Comparison of ENCODE assay signal across 9 cellular contexts in the genomic region with DNA sequence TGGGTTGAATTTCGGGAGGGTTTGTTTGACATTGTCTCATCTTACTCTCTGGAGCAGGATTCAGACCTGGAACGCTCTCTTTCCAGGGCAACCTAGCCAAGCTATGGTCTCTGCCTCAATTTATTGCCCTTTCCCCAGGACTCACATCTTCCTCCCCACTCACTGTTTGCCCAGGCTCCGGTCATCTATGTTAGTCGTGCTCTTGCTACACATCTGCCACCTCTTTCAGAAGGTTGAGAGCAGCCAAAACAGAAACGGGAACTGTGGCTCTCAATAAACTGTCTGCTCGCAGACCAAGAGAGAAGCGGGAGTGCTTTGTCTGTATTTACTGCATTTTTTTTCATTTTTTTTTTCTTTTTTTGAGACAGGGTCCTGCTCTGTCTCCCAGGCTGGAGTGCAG.
DNase-seq lines count a peak whose midpoint lies in the region; ATAC-seq and TF ChIP-seq lines count a peak whose summit lies in the region.
"Had no signal": no experiment of that assay in that cellular context is flagged by ENCODE, and none has a peak within 500 bp of the region (broad histone marks: within the 10 kb centered on the region; RNA-seq: fewer than 3 reads in every experiment).

No MANE protein-coding gene starts in this region.

- no peaks in the 10 kb centered on the region for H3K4me1 ChIP-seq in sigmoid colon
- H3K4me1 ChIP-seq: A549 had no signal

- peaks cover 9% of the 10 kb centered on the region for H3K9me3 Mint-ChIP-seq in activated CD4-positive, alpha-beta T cell treated with anti-CD3 and anti-CD28 coated beads for 36 hours (ENCODE audit: low read depth)
- H3K9me3 Mint-ChIP-seq in activated CD8-positive, alpha-beta T cell treated with anti-CD3 and anti-CD28 coated beads, Interleukin-2, amount 10 ng/mL, durations not matched to agents 7 days and 5 days (ENCODE audit: insufficient read depth) = no peaks in the 10 kb centered on the region
- H3K9me3 Mint-ChIP-seq in stimulated activated effector memory CD8-positive, alpha-beta T cell treated with anti-CD3 and anti-CD28 coated beads, Interleukin-12 subunit alpha, Interleukin-12 subunit beta, amount 100 ng/mL, for 72 hours = peaks cover 3% of the 10 kb centered on the region

- H3K4me3 ChIP-seq in sigmoid colon = no peak overlapping the region
- H3K4me3 ChIP-seq: A549 had no signal

- POLR2A ChIA-PET in activated CD4-positive, alpha-beta T cell treated with anti-CD3 and anti-CD28 coated beads for 36 hours (lab: Charles Lee) = interaction anchor here (0.6 to 1.0 kb wide), 4 partner anchors 10 to 1090 kb away, joined by 3 to 5 read pairs (median 4); no protein-coding TSS in a partner anchor
- POLR2A ChIA-PET in activated CD8-positive, alpha-beta T cell treated with anti-CD3 and anti-CD28 coated beads, Interleukin-2, amount 10 ng/mL, durations not matched to agents 7 days and 5 days (lab: Charles Lee) = interaction anchor here (1.3 kb wide), 1 partner anchor 14 kb away, joined by 5 read pairs; no protein-coding TSS in a partner anchor

- intact Hi-C loops in activated CD4-positive, alpha-beta T cell treated with anti-CD3 and anti-CD28 coated beads for 36 hours (cut with DNase I, micrococcal nuclease) = no loop called here
- intact Hi-C loops in sigmoid colon (cut with DNase I) = no loop called here

- no peak for TF ChIP-seq POLR2A in sigmoid colon (IDR thresholded peaks at IDR 0.05)

- peaks cover 42% of the 10 kb centered on the region for H3K36me3 Mint-ChIP-seq in activated CD4-positive, alpha-beta T cell treated with anti-CD3 and anti-CD28 coated beads for 36 hours (ENCODE audit: low read depth)
- peaks cover 65% of the 10 kb centered on the region for H3K36me3 Mint-ChIP-seq in activated CD8-positive, alpha-beta T cell treated with anti-CD3 and anti-CD28 coated beads, Interleukin-2, amount 10 ng/mL, durations not matched to agents 7 days and 5 days (ENCODE audit: low read depth)
- peaks cover 40% of the 10 kb centered on the region for H3K36me3 Mint-ChIP-seq in stimulated activated effector memory CD8-positive, alpha-beta T cell treated with anti-CD3 and anti-CD28 coated beads, Interleukin-12 subunit alpha, Interleukin-12 subunit beta, amount 100 ng/mL, for 72 hours

- 75 to 88% methylated on average over 7 of the region's 7 CpGs for WGBS in sigmoid colon, 2 donors

- H3K27ac ChIP-seq in sigmoid colon = peak overlapping the region in 2 of 4 donors; percentile 34 to 38
- H3K27ac ChIP-seq: A549 had no signal

- H3K27me3 ChIP-seq in sigmoid colon = no peaks in the 10 kb centered on the region

- H3K4me1 Mint-ChIP-seq in activated CD4-positive, alpha-beta T cell treated with anti-CD3 and anti-CD28 coated beads for 36 hours = peaks cover 57% of the 10 kb centered on the region
- H3K4me1 Mint-ChIP-seq in activated CD8-positive, alpha-beta T cell treated with anti-CD3 and anti-CD28 coated beads, Interleukin-2, amount 10 ng/mL, durations not matched to agents 7 days and 5 days (ENCODE audit: low read depth) = peaks cover 67% of the 10 kb centered on the region
- H3K4me1 Mint-ChIP-seq in stimulated activated effector memory CD8-positive, alpha-beta T cell treated with anti-CD3 and anti-CD28 coated beads, Interleukin-12 subunit alpha, Interleukin-12 subunit beta, amount 100 ng/mL, for 72 hours = peaks cover 66% of the 10 kb centered on the region

- ATAC-seq in activated CD4-positive, alpha-beta T cell treated with anti-CD3 and anti-CD28 coated beads for 36 hours = no peak
- ATAC-seq in HG03108 (IDR thresholded peaks at IDR 0.05; ENCODE audit: unreplicated experiment) = peak; percentile 30
- ATAC-seq in activated CD8-positive, alpha-beta T cell treated with anti-CD3 and anti-CD28 coated beads, Interleukin-2, amount 10 ng/mL, durations not matched to agents 7 days and 5 days = no peak
- no peak for ATAC-seq in stimulated activated effector memory CD8-positive, alpha-beta T cell treated with anti-CD3 and anti-CD28 coated beads, Interleukin-12 subunit alpha, Interleukin-12 subunit beta, amount 100 ng/mL, for 72 hours
- ATAC-seq: A549 had no signal

- H3K9me3 ChIP-seq in sigmoid colon = no peaks in the 10 kb centered on the region
- H3K9me3 ChIP-seq: A549 had no signal

- H3K36me3 ChIP-seq in sigmoid colon = no peaks in the 10 kb centered on the region

- H3K4me3 Mint-ChIP-seq in activated CD4-positive, alpha-beta T cell treated with anti-CD3 and anti-CD28 coated beads for 36 hours = peak overlapping the region; percentile 42
- H3K4me3 Mint-ChIP-seq in activated CD8-positive, alpha-beta T cell treated with anti-CD3 and anti-CD28 coated beads, Interleukin-2, amount 10 ng/mL, durations not matched to agents 7 days and 5 days = no peak overlapping the region
- peak overlapping the region; percentile 56 for H3K4me3 Mint-ChIP-seq in stimulated activated effector memory CD8-positive, alpha-beta T cell treated with anti-CD3 and anti-CD28 coated beads, Interleukin-12 subunit alpha, Interleukin-12 subunit beta, amount 100 ng/mL, for 72 hours

- no peak for DNase-seq in activated CD4-positive, alpha-beta T cell treated with anti-CD3 and anti-CD28 coated beads for 36 hours
- DNase-seq in activated CD4-positive, alpha-beta T cell treated with anti-CD3 and anti-CD28 coated beads, Interleukin-2, amount 50 U/mL, for 1 hour = no peak
- no peak for DNase-seq in activated CD8-positive, alpha-beta T cell treated with anti-CD3 and anti-CD28 coated beads, Interleukin-2, amount 10 ng/mL, durations not matched to agents 7 days and 5 days
- DNase-seq in stimulated activated effector memory CD8-positive, alpha-beta T cell treated with anti-CD3 and anti-CD28 coated beads, Interleukin-12 subunit alpha, Interleukin-12 subunit beta, amount 100 ng/mL, for 72 hours (ENCODE audit: low spot score in 2 of 2) = no peak
- DNase-seq in cerebellar nuclear complex (lab: John Stamatoyannopoulos, UW) (no peak), H4 (ENCODE audit: low spot score) (no peak), sigmoid colon (no peak)

- CTCF ChIA-PET in activated CD4-positive, alpha-beta T cell treated with anti-CD3 and anti-CD28 coated beads for 36 hours (lab: Charles Lee) = interaction anchor here (0.5 to 1.2 kb wide), 2 partner anchors 41 to 128 kb away, joined by 3 read pairs; a partner anchor contains a TSS
- CTCF ChIA-PET in activated CD8-positive, alpha-beta T cell treated with anti-CD3 and anti-CD28 coated beads, Interleukin-2, amount 10 ng/mL, durations not matched to agents 7 days and 5 days (lab: Charles Lee) = interaction anchor here (0.8 kb wide), 1 partner anchor 10 kb away, joined by 3 read pairs; no protein-coding TSS in a partner anchor

- H3K27ac Mint-ChIP-seq in activated CD4-positive, alpha-beta T cell treated with anti-CD3 and anti-CD28 coated beads for 36 hours = peak overlapping the region; percentile 85
- H3K27ac Mint-ChIP-seq in activated CD8-positive, alpha-beta T cell treated with anti-CD3 and anti-CD28 coated beads, Interleukin-2, amount 10 ng/mL, durations not matched to agents 7 days and 5 days = peak overlapping the region; percentile 5
- peak overlapping the region; percentile 82 for H3K27ac Mint-ChIP-seq in stimulated activated effector memory CD8-positive, alpha-beta T cell treated with anti-CD3 and anti-CD28 coated beads, Interleukin-12 subunit alpha, Interleukin-12 subunit beta, amount 100 ng/mL, for 72 hours

- no peak for TF ChIP-seq CTCF in sigmoid colon (IDR thresholded peaks at IDR 0.05)

- TF ChIP-seq EP300 in sigmoid colon (IDR thresholded peaks at IDR 0.05) = no peak

- no peaks in the 10 kb centered on the region for H3K27me3 Mint-ChIP-seq in activated CD4-positive, alpha-beta T cell treated with anti-CD3 and anti-CD28 coated beads for 36 hours
- no peaks in the 10 kb centered on the region for H3K27me3 Mint-ChIP-seq in activated CD8-positive, alpha-beta T cell treated with anti-CD3 and anti-CD28 coated beads, Interleukin-2, amount 10 ng/mL, durations not matched to agents 7 days and 5 days (ENCODE audit: low read depth)

Comparison
In these comparisons a context has a peak if more than half of its experiments do, and no peak if none do; other contexts are left out.
1. H3K27ac Mint-ChIP-seq: peak in every context shown above with its lines; median percentile 85 in activated CD4-positive, alpha-beta T cell treated with anti-CD3 and anti-CD28 coated beads for 36 hours; 82 in stimulated activated effector memory CD8-positive, alpha-beta T cell treated with anti-CD3 and anti-CD28 coated beads, Interleukin-12 subunit alpha, Interleukin-12 subunit beta, amount 100 ng/mL, for 72 hours; 5 in activated CD8-positive, alpha-beta T cell treated with anti-CD3 and anti-CD28 coated beads, Interleukin-2, amount 10 ng/mL, durations not matched to agents 7 days and 5 days.